Comparison of ENCODE assay signal across 8 cellular contexts in genomic region chr3:177615015-177615414, GRCh38.
DNase-seq lines count a peak whose midpoint lies in the region; ATAC-seq, FAIRE-seq and TF ChIP-seq lines count a peak whose summit lies in the region.

No MANE protein-coding gene starts in this region.

- H2BK20ac ChIP-seq in H1 (ENCODE audit: low read length): no peak overlapping the region

- TF ChIP-seq POLR2A in H1 (IDR thresholded peaks at IDR 0.05; ENCODE audit: control extremely low read depth in 1 of 2, low read depth in 2 of 2, low read length in 2 of 2) (no peak), GM18505 (IDR thresholded peaks at IDR 0.05; ENCODE audit: borderline replicate concordance, extremely low read depth, insufficient read depth, insufficient read length) (no peak)

- H4K8ac ChIP-seq in H1 (ENCODE audit: extremely low read depth, insufficient read depth, low read length): no peak overlapping the region

- no peaks in the 10 kb centered on the region for H3K36me3 ChIP-seq in H1 (ENCODE audit: control insufficient read depth in 2 of 4, insufficient read depth in 4 of 4, low read length in 3 of 4)

- no peak for TF ChIP-seq CTCF in H1 (IDR thresholded peaks at IDR 0.05; ENCODE audit: control extremely low read depth in 1 of 3, insufficient read depth in 1 of 3, low read depth in 1 of 3, low read length in 3 of 3)

- no peak overlapping the region for H4K91ac ChIP-seq in H1 (replicated peaks; ENCODE audit: insufficient read length, low read length)

- no peaks in the 10 kb centered on the region for H3K23me2 ChIP-seq in H1 (ENCODE audit: low read depth, low read length)

- no peak overlapping the region for H2BK15ac ChIP-seq in H1 (ENCODE audit: low read length)

- no peak overlapping the region for H3K23ac ChIP-seq in H1 (ENCODE audit: insufficient read length)

- no peak overlapping the region for H3K14ac ChIP-seq in H1 (ENCODE audit: insufficient read length)

- DNase-seq in EH (ENCODE audit: low read depth) (peak; percentile 81), NCI-H526 treated with DMSO at 0.1 percent for 48 hours (lab: John Stamatoyannopoulos, UW) (peak; percentile 16), H1 (ENCODE audit: low read depth in 1 of 2, low spot score in 2 of 2) (no peak), non-pigmented ciliary epithelial cell (ENCODE audit: low read depth) (peak; percentile 99), NCI-H1930 (lab: John Stamatoyannopoulos, UW) (no peak), activated gamma-delta T cell (lab: John Stamatoyannopoulos, UW) (no peak)

- no peak overlapping the region for H3K56ac ChIP-seq in H1 (replicated peaks; ENCODE audit: insufficient read length, low read depth, low read length)

- H2AK5ac ChIP-seq in H1 (ENCODE audit: low read depth, low read length): no peak overlapping the region

- H3K9ac ChIP-seq in H1 (replicated peaks in 1 of 4; ENCODE audit: extremely low read depth in 1 of 4, low read depth in 3 of 4, low read length in 3 of 4): no peak overlapping the region

- no peak overlapping the region for H3K27ac ChIP-seq in H1 (ENCODE audit: low read depth, low read length)

- no peak for ATAC-seq in GM18505 (IDR thresholded peaks at IDR 0.05; ENCODE audit: unreplicated experiment)
- ATAC-seq in HG03097 (IDR thresholded peaks at IDR 0.05; ENCODE audit: low FRiP score, unreplicated experiment): no peak

- H3K4me3 ChIP-seq in H1 (ENCODE audit: extremely low read depth in 1 of 4, insufficient read depth in 2 of 4, low read depth in 3 of 4, low read length in 4 of 4): no peak overlapping the region

- no peaks in the 10 kb centered on the region for H3K79me1 ChIP-seq in H1 (ENCODE audit: low read depth, low read length)

- H2BK12ac ChIP-seq in H1 (ENCODE audit: low read depth, low read length): 0 out of 2 replicates have a peak overlapping the region, but pooled peaks have one; percentile 19

- H2BK120ac ChIP-seq in H1 (replicated peaks; ENCODE audit: low read depth, low read length): no peak overlapping the region

- no peak for FAIRE-seq in H1 (lab: Jason Lieb, UNC)

- H2BK5ac ChIP-seq in H1 (ENCODE audit: low read depth, low read length): no peak overlapping the region

- no peak for TF ChIP-seq EP300 in H1 (IDR thresholded peaks at IDR 0.05; ENCODE audit: borderline replicate concordance in 1 of 2, low read depth in 2 of 2, low read length in 2 of 2)

- no peaks in the 10 kb centered on the region for H4K20me1 ChIP-seq in H1 (replicated peaks in 1 of 2; ENCODE audit: control insufficient read depth in 1 of 2, insufficient read depth in 2 of 2, low read length in 2 of 2)

- no peak overlapping the region for H4K5ac ChIP-seq in H1 (ENCODE audit: insufficient read length, low read depth, low read length)

- no peak overlapping the region for H2AFZ ChIP-seq in H1 (ENCODE audit: low read length)

- no peaks in the 10 kb centered on the region for H3K27me3 ChIP-seq in H1 (replicated peaks in 1 of 4; ENCODE audit: control insufficient read depth in 3 of 4, extremely low read depth in 1 of 4, insufficient read depth in 3 of 4, low read length in 3 of 4)

- CTCF ChIA-PET in H1 (lab: Charles Lee; ENCODE audit: partially characterized antibody): interaction anchor here (0.8 kb wide), 1 partner anchor 86 kb away, joined by 3 read pairs; no protein-coding TSS in a partner anchor

- no peaks in the 10 kb centered on the region for H3K9me3 ChIP-seq in H1 (ENCODE audit: insufficient read depth in 2 of 2, low read depth in 1 of 2, low read length in 1 of 2)

- TF ChIP-seq RAD21 in H1 (IDR thresholded peaks at IDR 0.05 in 1 of 2, conservative IDR thresholded peaks at IDR 0.05 in 1 of 2; ENCODE audit: low read depth in 2 of 2, low read length in 2 of 2): no peak

- H3K79me2 ChIP-seq in H1 (ENCODE audit: control insufficient read depth in 1 of 2, insufficient read depth in 2 of 2, low read length in 2 of 2): no peaks in the 10 kb centered on the region

- POLR2A ChIA-PET in H1 (lab: Charles Lee; ENCODE audit: partially characterized antibody): no interaction called here

- H3K4ac ChIP-seq in H1 (replicated peaks; ENCODE audit: insufficient read length, low read depth, low read length): no peak overlapping the region

- H3K4me2 ChIP-seq in H1 (ENCODE audit: insufficient read depth in 1 of 2, low read depth in 2 of 2, low read length in 2 of 2): no peak overlapping the region

- 100% methylated on average over 2 of the region's 2 CpGs; no CpG with 5 or more reads in 1 of the 2 experiments for WGBS in H1 (ENCODE audit: extremely low coverage in 1 of 2, insufficient coverage in 1 of 2, insufficient read length in 1 of 2, insufficient replicate concordance in 2 of 2, low coverage in 1 of 2, low lambda C conversion rate in 2 of 2, missing lambda C conversion rate in 1 of 2), 2 experiments

- H3K4me1 ChIP-seq in H1 (replicated peaks in 1 of 4; ENCODE audit: control insufficient read depth in 3 of 4, insufficient read depth in 4 of 4, low read length in 3 of 4): peaks cover 0 to 10% (median 7%) of the 10 kb centered on the region in 4 experiments; a peak in 5 of 7 replicates

- H3K18ac ChIP-seq in H1 (ENCODE audit: extremely low read depth, low read length): no peak overlapping the region

TF ChIP-seq in H1, 55 proteins besides CTCF, POLR2A, EP300 and RAD21:
- TF ChIP-seq RFX5 (IDR thresholded peaks at IDR 0.05; ENCODE audit: borderline replicate concordance, low read depth, low read length) (no peak), RXRA (IDR thresholded peaks at IDR 0.05; ENCODE audit: insufficient read depth, low read depth, low read length) (no peak), YY1 (IDR thresholded peaks at IDR 0.05; ENCODE audit: low read depth, low read length) (no peak), BRCA1 (IDR thresholded peaks at IDR 0.05; ENCODE audit: low read depth, low read length) (no peak), NANOG (IDR thresholded peaks at IDR 0.05; ENCODE audit: insufficient read depth, low read depth, low read length, poor library complexity, severe bottlenecking) (no peak), NRF1 (IDR thresholded peaks at IDR 0.05; ENCODE audit: low read depth, low read length) (no peak), RBBP5 (IDR thresholded peaks at IDR 0.05; ENCODE audit: borderline replicate concordance, low read depth, low read length) (no peak), BCL11A (IDR thresholded peaks at IDR 0.05; ENCODE audit: low read depth in 2 of 2, low read length in 2 of 2) (no peak), SAP30 (IDR thresholded peaks at IDR 0.05; ENCODE audit: insufficient read depth, insufficient replicate concordance, low read length) (no peak), ASH2L (IDR thresholded peaks at IDR 0.05; ENCODE audit: low read length) (no peak), SIRT6 (IDR thresholded peaks at IDR 0.05; ENCODE audit: low read length) (no peak)

Comparison
In these comparisons a context has a peak if more than half of its experiments do, and no peak if none do; other contexts are left out.
1. DNase-seq: peak in EH (single experiment), NCI-H526 treated with DMSO at 0.1 percent for 48 hours (single experiment) and non-pigmented ciliary epithelial cell (single experiment); none in H1 (0 of 2), NCI-H1930 (0 of 2) and activated gamma-delta T cell (single experiment).